16 cellular contexts compared by ENCODE assay signal in genomic region chr6:41201784-41202181, GRCh38. TPM values are rescaled to one million over a fixed set of nuclear protein-coding genes. Genes with fewer than 3 reads are reported as not detected.
DNase-seq lines count a peak whose midpoint lies in the region; ATAC-seq and TF ChIP-seq lines count a peak whose summit lies in the region.
"Had no signal": no experiment of that assay in that cellular context is flagged by ENCODE, and none has a peak within 500 bp of the region (broad histone marks: within the 10 kb centered on the region; RNA-seq: fewer than 3 reads in every experiment).

No MANE protein-coding gene starts in this region.

- no peaks in the 10 kb centered on the region for H3K27me3 ChIP-seq in CD4-positive, CD25-positive, alpha-beta regulatory T cell (ENCODE audit: control insufficient read depth, insufficient read depth, low read length)
- H3K27me3 ChIP-seq: Peyer's patch had no signal

- H3K4me1 ChIP-seq in CD4-positive, CD25-positive, alpha-beta regulatory T cell (ENCODE audit: control insufficient read depth, insufficient read depth, low read length, poor library complexity, severe bottlenecking): peaks cover 49% of the 10 kb centered on the region
- no peaks in the 10 kb centered on the region for H3K4me1 ChIP-seq in HEK293 (ENCODE audit: control insufficient read depth, insufficient read depth, low read length)

- intact Hi-C loops in left colon (cut with DNase I, micrococcal nuclease): no loop called here

- peak overlapping the region; percentile 98 to 99 (median 98) for H3K27ac Mint-ChIP-seq in CD4-positive, CD25-positive, alpha-beta regulatory T cell
- H3K27ac Mint-ChIP-seq in activated CD8-positive, alpha-beta T cell treated with anti-CD3 and anti-CD28 coated beads, Interleukin-2, amount 10 ng/mL, durations not matched to agents 7 days and 5 days: peak overlapping the region; percentile 98

- TF ChIP-seq CTCF in HEK293 (tag by site-specific recombination; IDR thresholded peaks at IDR 0.05): no peak

- no peak for ATAC-seq in CD4-positive, CD25-positive, alpha-beta regulatory T cell (ENCODE audit: low read depth in 2 of 2)
- ATAC-seq in activated CD8-positive, alpha-beta T cell treated with anti-CD3 and anti-CD28 coated beads, Interleukin-2, amount 10 ng/mL, durations not matched to agents 7 days and 5 days: no peak
- ATAC-seq in left colon (no peak), HG02852 (IDR thresholded peaks at IDR 0.05; ENCODE audit: unreplicated experiment) (no peak), HG02571 (IDR thresholded peaks at IDR 0.05; ENCODE audit: unreplicated experiment) (no peak)

- peaks cover 5 to 74% (median 56%) of the 10 kb centered on the region in 4 donors for H3K4me1 Mint-ChIP-seq in CD4-positive, CD25-positive, alpha-beta regulatory T cell
- peaks cover 58% of the 10 kb centered on the region for H3K4me1 Mint-ChIP-seq in activated CD8-positive, alpha-beta T cell treated with anti-CD3 and anti-CD28 coated beads, Interleukin-2, amount 10 ng/mL, durations not matched to agents 7 days and 5 days (ENCODE audit: low read depth)

- CTCF ChIA-PET in HEK293 (lab: Yijun Ruan, JAX): interaction anchor here (0.7 to 1.6 kb wide), 4 partner anchors 10 to 844 kb away, joined by 3 to 6 read pairs (median 4); partner anchors contain the start of gene TREML4
- CTCF ChIA-PET in activated CD8-positive, alpha-beta T cell treated with anti-CD3 and anti-CD28 coated beads, Interleukin-2, amount 10 ng/mL, durations not matched to agents 7 days and 5 days (lab: Charles Lee): interaction anchor here (1.0 to 1.9 kb wide), 3 partner anchors 10 to 19 kb away, joined by 3 to 10 read pairs (median 7); no protein-coding TSS in a partner anchor

- peak overlapping the region; percentile 63 for H3K4me3 ChIP-seq in CD4-positive, CD25-positive, alpha-beta regulatory T cell (ENCODE audit: low read depth, low read length)
- H3K4me3 ChIP-seq in HEK293 (ENCODE audit: low read depth, low read length): no peak overlapping the region
- H3K4me3 ChIP-seq: heart right ventricle, lower lobe of right lung had no signal

- H3K36me3 Mint-ChIP-seq in CD4-positive, CD25-positive, alpha-beta regulatory T cell: peaks cover 1% of the 10 kb centered on the region
- H3K36me3 Mint-ChIP-seq in activated CD8-positive, alpha-beta T cell treated with anti-CD3 and anti-CD28 coated beads, Interleukin-2, amount 10 ng/mL, durations not matched to agents 7 days and 5 days (ENCODE audit: low read depth): peaks cover 28% of the 10 kb centered on the region

- no peaks in the 10 kb centered on the region for H3K36me3 ChIP-seq in CD4-positive, CD25-positive, alpha-beta regulatory T cell (ENCODE audit: control insufficient read depth, insufficient read depth, low read length)
- H3K36me3 ChIP-seq in HEK293 (ENCODE audit: control insufficient read depth in 2 of 2, insufficient read depth in 1 of 2, low read length in 2 of 2): no peaks in the 10 kb centered on the region
- H3K36me3 ChIP-seq: heart right ventricle, lower lobe of right lung, Peyer's patch had no signal

- H3K27me3 Mint-ChIP-seq in CD4-positive, CD25-positive, alpha-beta regulatory T cell: peaks cover 2% of the 10 kb centered on the region
- no peaks in the 10 kb centered on the region for H3K27me3 Mint-ChIP-seq in activated CD8-positive, alpha-beta T cell treated with anti-CD3 and anti-CD28 coated beads, Interleukin-2, amount 10 ng/mL, durations not matched to agents 7 days and 5 days (ENCODE audit: low read depth)

- DNase-seq in CD4-positive, CD25-positive, alpha-beta regulatory T cell: no peak
- DNase-seq in activated CD8-positive, alpha-beta T cell treated with anti-CD3 and anti-CD28 coated beads, Interleukin-2, amount 10 ng/mL, durations not matched to agents 7 days and 5 days: no peak
- DNase-seq in mesenteric fat pad (ENCODE audit: low spot score): peak; percentile 41
- DNase-seq in left colon: no peak
- no peak for DNase-seq in NCI-H2171 treated with DMSO at 0.1 percent for 48 hours (lab: John Stamatoyannopoulos, UW)
- DNase-seq: COR-L47, heart right ventricle, lower lobe of right lung, NCI-H226 had no signal

- no peaks in the 10 kb centered on the region for H3K9me3 ChIP-seq in CD4-positive, CD25-positive, alpha-beta regulatory T cell (ENCODE audit: control insufficient read depth in 2 of 2, low read length in 2 of 2)
- no peaks in the 10 kb centered on the region for H3K9me3 ChIP-seq in HEK293 (ENCODE audit: control insufficient read depth, insufficient read depth, low read depth, low read length)
- H3K9me3 ChIP-seq: heart right ventricle, lower lobe of right lung, Peyer's patch had no signal

- peak overlapping the region; percentile 91 for H3K27ac ChIP-seq in CD4-positive, CD25-positive, alpha-beta regulatory T cell (ENCODE audit: insufficient read depth, low read length, poor library complexity, severe bottlenecking)
- no peak overlapping the region for H3K27ac ChIP-seq in HEK293 (ENCODE audit: extremely low read depth, low read depth, low read length)

- H3K4me3 Mint-ChIP-seq in CD4-positive, CD25-positive, alpha-beta regulatory T cell: peak overlapping the region; percentile 67 to 86 (median 84)
- H3K4me3 Mint-ChIP-seq in activated CD8-positive, alpha-beta T cell treated with anti-CD3 and anti-CD28 coated beads, Interleukin-2, amount 10 ng/mL, durations not matched to agents 7 days and 5 days: peak overlapping the region; percentile 74

- POLR2A ChIA-PET in HEK293 (lab: Yijun Ruan, JAX): no interaction called here
- POLR2A ChIA-PET in activated CD8-positive, alpha-beta T cell treated with anti-CD3 and anti-CD28 coated beads, Interleukin-2, amount 10 ng/mL, durations not matched to agents 7 days and 5 days (lab: Charles Lee): interaction anchor here (0.6 to 2.1 kb wide), 2 partner anchors 10 to 147 kb away, joined by 3 to 10 read pairs; no protein-coding TSS in a partner anchor

- H3K9me3 Mint-ChIP-seq in CD4-positive, CD25-positive, alpha-beta regulatory T cell: no peaks in the 10 kb centered on the region
- H3K9me3 Mint-ChIP-seq in activated CD8-positive, alpha-beta T cell treated with anti-CD3 and anti-CD28 coated beads, Interleukin-2, amount 10 ng/mL, durations not matched to agents 7 days and 5 days (ENCODE audit: insufficient read depth): peaks cover 10% of the 10 kb centered on the region

TF ChIP-seq in HEK293, 187 proteins besides CTCF, POLR2A, EP300 and RAD21:
- TF ChIP-seq ZBTB8A (tag by site-specific recombination; IDR thresholded peaks at IDR 0.05) (no peak), ZNF121 (tag by site-specific recombination; IDR thresholded peaks at IDR 0.05) (no peak), ZNF169 (tag by site-specific recombination; IDR thresholded peaks at IDR 0.05) (no peak), ZNF791 (tag by site-specific recombination; IDR thresholded peaks at IDR 0.05) (no peak), ZNF132 (tag by site-specific recombination; IDR thresholded peaks at IDR 0.05; ENCODE audit: borderline replicate concordance) (no peak), FEZF1 (tag by site-specific recombination; IDR thresholded peaks at IDR 0.05) (no peak), BCL11A (tag by site-specific recombination; IDR thresholded peaks at IDR 0.05; ENCODE audit: low read depth) (no peak), ZNF473 (tag by site-specific recombination; IDR thresholded peaks at IDR 0.05) (0 out of 2 replicates have a peak, but pooled peaks have one; percentile 40)
TF ChIP-seq in HEK293: peak in this region for 1.

RNA-seq across cellular contexts. Expression of gene TREML2, which starts 0.8 kb away (rescaled TPM):
- total RNA-seq in CD4-positive, CD25-positive, alpha-beta regulatory T cell: 1.7 TPM
- polyA plus RNA-seq in CD4-positive, CD25-positive, alpha-beta regulatory T cell: 1 to 10 TPM in 3 of 4 donors, under 1 TPM in 1; 0.64 to 1.7 (median 1.4) TPM
- total RNA-seq in activated CD8-positive, alpha-beta T cell treated with anti-CD3 and anti-CD28 coated beads, Interleukin-2, amount 10 ng/mL, durations not matched to agents 7 days and 5 days: 10 to 100 TPM; 23.5 to 24.9 TPM
- total RNA-seq in mesenteric fat pad (1.0 TPM), left colon (under 1 TPM in 1 of 2 donors, not detected in 1; 0.17 TPM)
- total RNA-seq: M059J, pulmonary artery endothelial cell had no signal

RNA-seq across cellular contexts. Expression of gene TREML4, which starts 26.4 kb away (rescaled TPM):
- not detected for total RNA-seq in CD4-positive, CD25-positive, alpha-beta regulatory T cell
- not detected for polyA plus RNA-seq in CD4-positive, CD25-positive, alpha-beta regulatory T cell
- total RNA-seq in activated CD8-positive, alpha-beta T cell treated with anti-CD3 and anti-CD28 coated beads, Interleukin-2, amount 10 ng/mL, durations not matched to agents 7 days and 5 days: not detected
- total RNA-seq in mesenteric fat pad (0.67 TPM), left colon (not detected)
- total RNA-seq: heart right ventricle; lower lobe of right lung; M059J; Peyer's patch; pulmonary artery endothelial cell; T-helper 1 cell treated with Interleukin-12 subunit alpha and Interleukin-12 subunit beta and Interleukin-4 antibody, amounts not matched to agents 30 ng/mL and 1 ng/mL, for 36 hours had no signal

RNA-seq across cellular contexts. Expression of gene TREM2, which starts 38.9 kb away (rescaled TPM):
- not detected for total RNA-seq in CD4-positive, CD25-positive, alpha-beta regulatory T cell
- polyA plus RNA-seq in CD4-positive, CD25-positive, alpha-beta regulatory T cell: not detected
- total RNA-seq in activated CD8-positive, alpha-beta T cell treated with anti-CD3 and anti-CD28 coated beads, Interleukin-2, amount 10 ng/mL, durations not matched to agents 7 days and 5 days: not detected
- total RNA-seq in mesenteric fat pad: 11.0 TPM
- total RNA-seq in left colon: 1 to 10 TPM in 1 of 2 donors, under 1 TPM in 1; 0.27 to 2.9 TPM
- total RNA-seq: M059J; pulmonary artery endothelial cell; T-helper 1 cell treated with Interleukin-12 subunit alpha and Interleukin-12 subunit beta and Interleukin-4 antibody, amounts not matched to agents 30 ng/mL and 1 ng/mL, for 36 hours had no signal

RNA-seq across cellular contexts. Expression of gene TREML1, which starts 47.6 kb away (rescaled TPM):
- 4.8 TPM for total RNA-seq in CD4-positive, CD25-positive, alpha-beta regulatory T cell
- polyA plus RNA-seq in CD4-positive, CD25-positive, alpha-beta regulatory T cell: not detected
- total RNA-seq in activated CD8-positive, alpha-beta T cell treated with anti-CD3 and anti-CD28 coated beads, Interleukin-2, amount 10 ng/mL, durations not matched to agents 7 days and 5 days: not detected
- 0.55 TPM for total RNA-seq in mesenteric fat pad
- not detected for total RNA-seq in left colon
- total RNA-seq: M059J; Peyer's patch; pulmonary artery endothelial cell; T-helper 1 cell treated with Interleukin-12 subunit alpha and Interleukin-12 subunit beta and Interleukin-4 antibody, amounts not matched to agents 30 ng/mL and 1 ng/mL, for 36 hours had no signal
